24 cellular contexts compared by ENCODE assay signal in the genomic region with DNA sequence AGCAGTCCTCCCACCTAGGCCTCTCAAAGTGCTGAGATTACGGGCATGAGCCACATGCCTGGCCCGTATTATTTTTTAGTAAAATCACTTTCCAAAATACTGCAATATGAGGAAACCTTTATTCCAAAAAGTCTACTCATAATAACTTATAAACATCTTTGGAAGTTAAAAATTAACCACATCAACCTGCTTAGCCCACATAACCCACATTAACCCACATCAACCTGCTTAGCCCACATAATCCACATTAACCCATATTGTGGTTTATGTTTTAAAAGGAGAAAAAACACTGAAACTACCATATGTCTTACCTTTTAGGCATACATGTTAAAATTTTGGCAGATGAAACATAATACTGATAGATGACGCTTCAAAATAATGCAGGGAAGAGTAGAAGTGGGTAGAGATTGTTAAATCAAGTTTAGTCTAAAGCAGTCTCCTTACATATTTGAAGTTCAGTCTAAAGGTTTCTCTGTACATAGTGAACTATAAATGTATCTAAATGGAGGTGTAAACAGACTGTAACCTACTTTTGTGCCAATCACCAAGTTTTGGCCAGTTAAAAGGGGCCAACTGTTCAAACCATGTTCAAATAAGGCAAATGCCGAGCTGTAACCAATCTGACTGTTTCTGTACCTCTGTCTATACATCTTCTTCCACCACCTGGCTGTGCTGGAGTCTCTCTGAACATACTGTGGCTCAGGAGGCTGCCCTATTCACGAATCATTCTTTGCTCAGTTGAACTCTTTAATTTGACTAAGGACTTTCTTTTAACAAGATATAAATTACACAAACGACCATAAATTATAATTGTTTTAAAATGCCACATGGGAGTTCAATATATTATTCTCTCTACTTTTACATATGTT. TPM values are rescaled to one million over a fixed set of nuclear protein-coding genes. Genes with fewer than 3 reads are reported as not detected.
DNase-seq lines count a peak whose midpoint lies in the region; ATAC-seq and TF ChIP-seq lines count a peak whose summit lies in the region.
"Had no signal": no experiment of that assay in that cellular context is flagged by ENCODE, and none has a peak within 500 bp of the region (broad histone marks: within the 10 kb centered on the region; RNA-seq: fewer than 3 reads in every experiment).

No MANE protein-coding gene starts in this region.

- H3K4me1 ChIP-seq in IMR-90 (ENCODE audit: control insufficient read depth, insufficient read depth, low read length) (peaks cover 6% of the 10 kb centered on the region), endocrine pancreas (ENCODE audit: control insufficient read depth, insufficient read depth, low read length) (peaks cover 21% of the 10 kb centered on the region), mucosa of descending colon (ENCODE audit: low read depth) (peaks cover 15% of the 10 kb centered on the region), osteoblast (ENCODE audit: insufficient read depth, low read length) (peaks cover 2% of the 10 kb centered on the region)

- no peak overlapping the region for H2AK9ac ChIP-seq in IMR-90 (replicated peaks; ENCODE audit: low read depth, low read length, poor library complexity)

- H3K4me3 ChIP-seq in IMR-90 (ENCODE audit: insufficient read depth, low read depth, low read length) (no peak overlapping the region), endocrine pancreas (ENCODE audit: control insufficient read depth, insufficient read depth, low read length) (peak overlapping the region; percentile 32), mucosa of descending colon (no peak overlapping the region), osteoblast (ENCODE audit: insufficient read depth, low read length) (no peak overlapping the region)
- H3K4me3 ChIP-seq: esophagus squamous epithelium, hepatocyte, tibial artery had no signal

- H3K79me2 ChIP-seq in osteoblast (ENCODE audit: insufficient read depth, low read length): peaks cover 96% of the 10 kb centered on the region

- peaks cover 25 to 86% of the 10 kb centered on the region in 2 experiments for H3K79me1 ChIP-seq in IMR-90 (ENCODE audit: low read depth in 1 of 2, low read length in 2 of 2)

- H3K56ac ChIP-seq in IMR-90 (ENCODE audit: extremely low read depth, insufficient read depth, low read length): no peak overlapping the region

- no peaks in the 10 kb centered on the region for H3K9me3 ChIP-seq in IMR-90 (ENCODE audit: control insufficient read depth, insufficient read depth, low read length)
- H3K9me3 ChIP-seq in endocrine pancreas (ENCODE audit: control insufficient read depth, low read length): no peaks in the 10 kb centered on the region
- no peaks in the 10 kb centered on the region for H3K9me3 ChIP-seq in mucosa of descending colon
- no peaks in the 10 kb centered on the region for H3K9me3 ChIP-seq in osteoblast (ENCODE audit: low read depth, low read length)
- H3K9me3 ChIP-seq: esophagus squamous epithelium, tibial artery had no signal

- H3K4ac ChIP-seq in IMR-90 (ENCODE audit: low read depth, low read length): no peak overlapping the region

- BruUV-seq in IMR-90 (replicated peaks; lab: Mats Ljungman, UMichigan): no TSS peak

- H3K9me1 ChIP-seq in IMR-90 (ENCODE audit: insufficient read depth, low read length): peaks cover 24% of the 10 kb centered on the region

- H3K27ac ChIP-seq in IMR-90 (ENCODE audit: insufficient read depth, low read length): no peak overlapping the region
- H3K27ac ChIP-seq in osteoblast (ENCODE audit: low read depth, low read length): no peak overlapping the region
- H3K27ac ChIP-seq: esophagus squamous epithelium, hepatocyte, RWPE1, tibial artery had no signal

- CTCF ChIA-PET in IMR-90 (lab: Yijun Ruan, JAX): interaction anchor here (0.7 kb wide), 1 partner anchor 1168 kb away, joined by 3 read pairs; no protein-coding TSS in a partner anchor

- no peak overlapping the region for H3K18ac ChIP-seq in IMR-90 (ENCODE audit: low read depth, low read length)

- no peak overlapping the region for H3K4me3 Mint-ChIP-seq in T-helper 1 cell treated with Interleukin-12 subunit alpha and Interleukin-12 subunit beta and Interleukin-4 antibody, amounts not matched to agents 30 μg/mL and 1 μg/mL, for 36 hours
- H3K4me3 Mint-ChIP-seq: activated naive CD4-positive, alpha-beta T cell treated with anti-CD3 and anti-CD28 coated beads, Interleukin-2, amount 10 ng/mL, durations not matched to agents 7 days and 5 days; activated T-helper 1 cell treated with anti-CD3 and anti-CD28 coated beads, Interleukin-12 subunit alpha, Interleukin-12 subunit beta, Interleukin-2, Interleukin-4 antibody, amounts not matched to agents 30 ng/mL and 10 ng/mL and 1 ng/mL, durations not matched to agents 14 hours and 24 hours and 36 hours; CD4-positive, alpha-beta T cell; naive B cell; T-cell had no signal

- H3K27ac Mint-ChIP-seq in T-helper 1 cell treated with Interleukin-12 subunit alpha and Interleukin-12 subunit beta and Interleukin-4 antibody, amounts not matched to agents 30 μg/mL and 1 μg/mL, for 36 hours: peak overlapping the region; percentile 10
- H3K27ac Mint-ChIP-seq: activated naive CD4-positive, alpha-beta T cell treated with anti-CD3 and anti-CD28 coated beads, Interleukin-2, amount 10 ng/mL, durations not matched to agents 7 days and 5 days; activated T-helper 1 cell treated with anti-CD3 and anti-CD28 coated beads, Interleukin-12 subunit alpha, Interleukin-12 subunit beta, Interleukin-2, Interleukin-4 antibody, amounts not matched to agents 30 ng/mL and 10 ng/mL and 1 ng/mL, durations not matched to agents 14 hours and 24 hours and 36 hours; CD4-positive, alpha-beta T cell; naive B cell; T-cell had no signal

- no peak overlapping the region for H2BK5ac ChIP-seq in IMR-90 (ENCODE audit: low read depth, low read length, poor library complexity, severe bottlenecking)

- no peak for TF ChIP-seq POLR2A in IMR-90 (IDR thresholded peaks at IDR 0.05; ENCODE audit: low read depth, low read length)

- peaks cover 21% of the 10 kb centered on the region for H3K4me1 Mint-ChIP-seq in T-helper 1 cell treated with Interleukin-12 subunit alpha and Interleukin-12 subunit beta and Interleukin-4 antibody, amounts not matched to agents 30 μg/mL and 1 μg/mL, for 36 hours (ENCODE audit: low read depth)

- no peaks in the 10 kb centered on the region for H3K9me3 Mint-ChIP-seq in T-helper 1 cell treated with Interleukin-12 subunit alpha and Interleukin-12 subunit beta and Interleukin-4 antibody, amounts not matched to agents 30 μg/mL and 1 μg/mL, for 36 hours
- H3K9me3 Mint-ChIP-seq: activated naive CD4-positive, alpha-beta T cell treated with anti-CD3 and anti-CD28 coated beads, Interleukin-2, amount 10 ng/mL, durations not matched to agents 7 days and 5 days; activated T-helper 1 cell treated with anti-CD3 and anti-CD28 coated beads, Interleukin-12 subunit alpha, Interleukin-12 subunit beta, Interleukin-2, Interleukin-4 antibody, amounts not matched to agents 30 ng/mL and 10 ng/mL and 1 ng/mL, durations not matched to agents 14 hours and 24 hours and 36 hours; CD4-positive, alpha-beta T cell; IgD-negative memory B cell; naive B cell; T-cell had no signal

- DNase-seq in T-helper 1 cell: no peak
- DNase-seq in IMR-90: no peak
- peak in 1 of 3 donors; percentile 12 for DNase-seq in mucosa of descending colon
- no peak for DNase-seq in osteoblast (ENCODE audit: insufficient read length, low spot score, missing footprints)
- no peak for DNase-seq in activated T-cell treated with anti-CD3 and anti-CD28 coated beads for 4 hours
- DNase-seq: activated naive CD4-positive, alpha-beta T cell treated with anti-CD3 and anti-CD28 coated beads, Interleukin-2, amount 10 ng/mL, durations not matched to agents 7 days and 5 days; AML-193; CD4-positive, alpha-beta T cell; effector CD8-positive, alpha-beta T cell; esophagus squamous epithelium; naive B cell; NCI-H1092 treated with DMSO at 0.1 percent for 48 hours; NCI-H2029; NCI-H774; nucleus accumbens; T-cell; tibial artery had no signal

- H2BK15ac ChIP-seq in IMR-90 (ENCODE audit: low read depth, low read length): no peak overlapping the region

- no peak for ATAC-seq in IMR-90 (ENCODE audit: low read depth)
- peak; percentile 50 for ATAC-seq in mucosa of descending colon
- ATAC-seq in HG02642 (IDR thresholded peaks at IDR 0.05; ENCODE audit: poor library complexity, unreplicated experiment): no peak
- ATAC-seq: T-cell had no signal

- no peak overlapping the region for H2BK120ac ChIP-seq in IMR-90 (ENCODE audit: low read depth, low read length)

- no peaks in the 10 kb centered on the region; the same call in 1 of the 2 replicates for H3K36me3 ChIP-seq in IMR-90 (ENCODE audit: control insufficient read depth, insufficient read depth, low read length)
- no peaks in the 10 kb centered on the region for H3K36me3 ChIP-seq in endocrine pancreas (ENCODE audit: control insufficient read depth, insufficient read depth, low read length)
- H3K36me3 ChIP-seq in mucosa of descending colon (ENCODE audit: low read depth): no peaks in the 10 kb centered on the region
- no peaks in the 10 kb centered on the region for H3K36me3 ChIP-seq in osteoblast (ENCODE audit: insufficient read depth, low read length)
- H3K36me3 ChIP-seq: esophagus squamous epithelium, tibial artery had no signal

- H4K20me1 ChIP-seq in IMR-90 (ENCODE audit: insufficient read depth, low read length) (peaks cover 85% of the 10 kb centered on the region), osteoblast (ENCODE audit: insufficient read depth, low read length) (peaks cover 48% of the 10 kb centered on the region)

- POLR2A ChIA-PET in IMR-90 (lab: Charles Lee; ENCODE audit: unreplicated experiment): interaction anchor here (0.6 kb wide), 1 partner anchor 13 kb away, joined by 6 read pairs; no protein-coding TSS in a partner anchor

- TF ChIP-seq RAD21 in IMR-90 (IDR thresholded peaks at IDR 0.05; ENCODE audit: low read length): no peak

- intact Hi-C loops in IMR-90 (cut with micrococcal nuclease): loop anchor here (2.0 kb wide), 1 partner anchor 13 kb away; no protein-coding TSS in a partner anchor
- intact Hi-C loops in mucosa of descending colon (cut with DNase I, micrococcal nuclease): no loop called here

- TF ChIP-seq CTCF in IMR-90 (conservative IDR thresholded peaks at IDR 0.05; ENCODE audit: low read depth, low read length) (no peak), mucosa of descending colon (IDR thresholded peaks at IDR 0.05) (no peak), osteoblast (IDR thresholded peaks at IDR 0.05; ENCODE audit: extremely low read depth, low read depth, low read length) (no peak)

- in situ Hi-C loops in IMR-90 (cut with MboI; ENCODE audit: low sequenced_read_pairs): no loop called here

- 80% methylated on average over 2 of the region's 6 CpGs; no CpG with 5 or more reads in 1 of the 2 experiments for WGBS in IMR-90 (ENCODE audit: extremely low coverage in 2 of 2, insufficient read length in 1 of 2), 2 experiments

- no peak overlapping the region for H4K8ac ChIP-seq in IMR-90 (ENCODE audit: low read depth in 2 of 2, low read length in 2 of 2)

- H3K4me2 ChIP-seq in IMR-90 (ENCODE audit: low read depth, low read length) (no peak overlapping the region), osteoblast (ENCODE audit: insufficient read depth, low read length) (no peak overlapping the region)
- H3K4me2 ChIP-seq: hepatocyte had no signal

- H2BK20ac ChIP-seq in IMR-90 (ENCODE audit: low read depth, low read length): no peak overlapping the region

- H4K91ac ChIP-seq in IMR-90 (ENCODE audit: insufficient read depth, low read depth, low read length): no peak overlapping the region

- H2AK5ac ChIP-seq in IMR-90 (ENCODE audit: low read depth, low read length): peak overlapping the region; percentile 35; the same call in 1 of the 2 replicates

- no peaks in the 10 kb centered on the region for H3K27me3 ChIP-seq in IMR-90 (ENCODE audit: control insufficient read depth, insufficient read depth, low read length)
- no peaks in the 10 kb centered on the region for H3K27me3 ChIP-seq in endocrine pancreas (ENCODE audit: control insufficient read depth, insufficient read depth, low read length)
- no peaks in the 10 kb centered on the region for H3K27me3 ChIP-seq in osteoblast (ENCODE audit: insufficient read depth, low read length)
- H3K27me3 ChIP-seq: esophagus squamous epithelium, hepatocyte, tibial artery had no signal

- H4K5ac ChIP-seq in IMR-90 (ENCODE audit: low read depth, low read length): no peak overlapping the region

- dilution Hi-C loops in IMR-90 (cut with HindIII; ENCODE audit: low sequenced_read_pairs, unreplicated experiment): no loop called here

- peaks cover 2% of the 10 kb centered on the region for H3K36me3 Mint-ChIP-seq in T-helper 1 cell treated with Interleukin-12 subunit alpha and Interleukin-12 subunit beta and Interleukin-4 antibody, amounts not matched to agents 30 μg/mL and 1 μg/mL, for 36 hours (ENCODE audit: low read depth)
- H3K36me3 Mint-ChIP-seq: naive B cell, T-cell had no signal

- no peak overlapping the region for H3K9ac ChIP-seq in IMR-90 (ENCODE audit: low read depth, low read length)
- no peak overlapping the region for H3K9ac ChIP-seq in endocrine pancreas (ENCODE audit: control insufficient read depth, insufficient read depth, low read length)

- H3K23ac ChIP-seq in IMR-90 (ENCODE audit: low read depth, low read length): 0 out of 2 replicates have a peak overlapping the region, but pooled peaks have one; percentile 27

- no peaks in the 10 kb centered on the region for H3K27me3 Mint-ChIP-seq in T-helper 1 cell treated with Interleukin-12 subunit alpha and Interleukin-12 subunit beta and Interleukin-4 antibody, amounts not matched to agents 30 μg/mL and 1 μg/mL, for 36 hours (ENCODE audit: low read depth)
- H3K27me3 Mint-ChIP-seq: activated naive CD4-positive, alpha-beta T cell treated with anti-CD3 and anti-CD28 coated beads, Interleukin-2, amount 10 ng/mL, durations not matched to agents 7 days and 5 days; CD4-positive, alpha-beta T cell; IgD-negative memory B cell; naive B cell; T-cell had no signal

- H3K14ac ChIP-seq in IMR-90 (replicated peaks; ENCODE audit: low read depth, low read length): no peak overlapping the region

- no peak overlapping the region for H2AFZ ChIP-seq in IMR-90 (replicated peaks; ENCODE audit: low read length, poor library complexity)
- no peak overlapping the region for H2AFZ ChIP-seq in osteoblast (ENCODE audit: low read length)
- H2AFZ ChIP-seq: hepatocyte had no signal

RNA-seq across cellular contexts. Expression of a gene that starts 14.5 kb away (rescaled TPM):
- total RNA-seq in IMR-90 (2012; rRNA removed): 48.6 and 63.6 TPM in 2 replicates
- 21.1 and 25.3 TPM in 2 replicates for polyA plus RNA-seq in IMR-90 (2012; rRNA removed)
- 6.1 and 7.1 TPM in 2 replicates for polyA plus RNA-seq in IMR-90 (2012; cell fraction: cytosol; rRNA removed)
- 3.5 and 27.9 TPM in 2 replicates for polyA plus RNA-seq in IMR-90 (2012; cell fraction: nucleus; rRNA removed; ENCODE audit: low replicate concordance)
- total RNA-seq in mucosa of descending colon: 10 to 100 TPM; 20.0 to 45.6 (median 24.6) TPM
- total RNA-seq in osteoblast: 42.0 and 43.6 TPM in 2 replicates
